Comparison of ENCODE assay signal across 10 cellular contexts in genomic region chr10:485776-486572, GRCh38.
DNase-seq lines count a peak whose midpoint lies in the region; TF ChIP-seq lines count a peak whose summit lies in the region.
"Had no signal": no experiment of that assay in that cellular context is flagged by ENCODE, and none has a peak within 500 bp of the region (broad histone marks: within the 10 kb centered on the region; RNA-seq: fewer than 3 reads in every experiment).

No MANE protein-coding gene starts in this region.

- no peak for TF ChIP-seq CTCF in esophagus muscularis mucosa (IDR thresholded peaks at IDR 0.05)

- H3K27ac ChIP-seq in esophagus muscularis mucosa (replicated peaks in 1 of 4) (peak overlapping the region; percentile 86 to 93 (median 90)), rectal smooth muscle tissue (ENCODE audit: low read depth, low read length) (peak overlapping the region; percentile 92)

- H3K36me3 ChIP-seq in esophagus muscularis mucosa (peaks cover 0 to 30% (median 2%) of the 10 kb centered on the region in 4 donors), rectal smooth muscle tissue (ENCODE audit: control insufficient read depth, insufficient read depth, low read length) (no peaks in the 10 kb centered on the region)

- peak; percentile 16 for TF ChIP-seq EP300 in esophagus muscularis mucosa (IDR thresholded peaks at IDR 0.05)

- H3K4me3 ChIP-seq in esophagus muscularis mucosa (peak overlapping the region in 3 of 4 donors; percentile 46 to 55 (median 50)), rectal smooth muscle tissue (ENCODE audit: low read length) (no peak overlapping the region)

- WGBS in esophagus muscularis mucosa, result 47% methylated on average over 18 of the region's 18 CpGs

- H3K27me3 ChIP-seq in esophagus muscularis mucosa (no peaks in the 10 kb centered on the region), rectal smooth muscle tissue (ENCODE audit: control insufficient read depth, insufficient read depth, low read length) (no peaks in the 10 kb centered on the region)

- H3K9ac ChIP-seq in rectal smooth muscle tissue (ENCODE audit: low read length), result no peak overlapping the region

- H3K4me1 ChIP-seq in esophagus muscularis mucosa (peaks cover 42 to 84% (median 74%) of the 10 kb centered on the region in 4 donors), rectal smooth muscle tissue (ENCODE audit: control insufficient read depth, insufficient read depth, low read length) (peaks cover 50% of the 10 kb centered on the region)

- intact Hi-C loops in esophagus muscularis mucosa (cut with DNase I), result no loop called here

- no peak for TF ChIP-seq POLR2A in esophagus muscularis mucosa (IDR thresholded peaks at IDR 0.05; ENCODE audit: low read depth)

- no peaks in the 10 kb centered on the region for H3K9me3 ChIP-seq in esophagus muscularis mucosa

- DNase-seq in NCI-H2171 treated with DMSO at 0.1 percent for 48 hours (lab: John Stamatoyannopoulos, UW) (peak; percentile 8), NCI-H2171 (lab: John Stamatoyannopoulos, UW) (no peak), NCI-H69 (lab: John Stamatoyannopoulos, UW) (peak; percentile 93), esophagus muscularis mucosa (ENCODE audit: extremely low spot score) (no peak), LoVo (ENCODE audit: low spot score) (no peak), GM03348 (ENCODE audit: low spot score) (no peak), SKM-1 (lab: John Stamatoyannopoulos, UW; ENCODE audit: unreplicated experiment) (no peak)
- DNase-seq: activated gamma-delta T cell, SHP77 had no signal

Comparison
In these comparisons a context has a peak if more than half of its experiments do, and no peak if none do; other contexts are left out.
1. DNase-seq: peak in NCI-H2171 treated with DMSO at 0.1 percent for 48 hours (single experiment) and NCI-H69 (single experiment); none in NCI-H2171 (single experiment), esophagus muscularis mucosa (single experiment), LoVo (single experiment), GM03348 (single experiment) and SKM-1 (single experiment).